In the genomic region with DNA sequence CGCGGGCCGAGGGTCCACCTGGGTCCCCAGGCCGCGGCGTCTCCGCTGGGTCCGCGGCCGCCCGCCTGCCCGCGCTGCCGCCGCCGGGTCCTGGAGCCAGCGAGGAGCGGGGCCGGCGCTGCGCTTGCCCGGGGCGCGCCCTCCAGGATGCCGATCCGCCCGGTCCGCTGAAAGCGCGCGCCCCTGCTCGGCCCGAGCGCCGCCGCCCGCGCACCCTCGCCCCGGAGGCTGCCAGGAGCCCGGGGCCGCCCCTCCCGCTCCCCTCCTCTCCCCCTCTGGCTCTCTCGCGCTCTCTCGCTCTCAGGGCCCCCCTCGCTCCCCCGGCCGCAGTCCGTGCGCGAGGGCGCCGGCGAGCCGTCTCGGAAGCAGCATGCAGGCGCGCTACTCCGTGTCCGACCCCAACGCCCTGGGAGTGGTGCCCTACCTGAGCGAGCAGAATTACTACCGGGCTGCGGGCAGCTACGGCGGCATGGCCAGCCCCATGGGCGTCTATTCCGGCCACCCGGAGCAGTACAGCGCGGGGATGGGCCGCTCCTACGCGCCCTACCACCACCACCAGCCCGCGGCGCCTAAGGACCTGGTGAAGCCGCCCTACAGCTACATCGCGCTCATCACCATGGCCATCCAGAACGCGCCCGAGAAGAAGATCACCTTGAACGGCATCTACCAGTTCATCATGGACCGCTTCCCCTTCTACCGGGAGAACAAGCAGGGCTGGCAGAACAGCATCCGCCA, we compare ENCODE assay signal across 1 cellular context.
TF ChIP-seq lines count a peak whose summit lies in the region.

No MANE protein-coding gene starts in this region.

TF ChIP-seq in A549, 52 proteins besides CTCF, POLR2A, EP300 and RAD21 (continued from another document):
- TF ChIP-seq, protein P1, sequence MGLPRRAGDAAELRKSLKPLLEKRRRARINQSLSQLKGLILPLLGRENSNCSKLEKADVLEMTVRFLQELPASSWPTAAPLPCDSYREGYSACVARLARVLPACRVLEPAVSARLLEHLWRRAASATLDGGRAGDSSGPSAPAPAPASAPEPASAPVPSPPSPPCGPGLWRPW (IDR thresholded peaks at IDR 0.05), result no peak
